28 cellular contexts compared by ENCODE assay signal in genomic region chr10:113875212-113875611, GRCh38.
"Had no signal": no experiment of that assay in that cellular context is flagged by ENCODE, and none has a peak within 500 bp of the region (broad histone marks: within the 10 kb centered on the region; RNA-seq: fewer than 3 reads in every experiment).

No MANE protein-coding gene starts in this region.

- H2AFZ ChIP-seq: PC-9 had no signal

- H3K4me1 ChIP-seq: SJCRH30 had no signal

- FAIRE-seq: astrocyte had no signal

- ATAC-seq: activated CD8-positive, alpha-beta T cell treated with anti-CD3 and anti-CD28 coated beads for 36 hours; activated naive CD4-positive, alpha-beta T cell treated with anti-CD3 and anti-CD28 coated beads, Interleukin-2, amount 50 U/mL, for 72 hours had no signal

- H3K4me2 ChIP-seq: PC-9 had no signal

- DNase-seq: activated CD4-positive, alpha-beta T cell treated with anti-CD3 and anti-CD28 coated beads for 1 hour; activated CD4-positive, alpha-beta T cell treated with anti-CD3 and anti-CD28 coated beads, Interleukin-2, amount 10 ng/mL, durations not matched to agents 24 days and 14 days; activated CD4-positive, alpha-beta T cell treated with anti-CD3 and anti-CD28 coated beads, Interleukin-2, amount 50 U/mL, for 4 hours; activated CD4-positive, CD25-positive, alpha-beta regulatory T cell; activated CD8-positive, alpha-beta T cell treated with anti-CD3 and anti-CD28 coated beads for 36 hours; activated gamma-delta T cell treated with Interleukin-2 at 50 U/mL for 16 hours; activated naive CD4-positive, alpha-beta T cell treated with anti-CD3 and anti-CD28 coated beads for 36 hours; activated T-cell treated with anti-CD3 and anti-CD28 coated beads, Interleukin-2, amount 50 U/mL, for 1 hour; adrenal gland; central memory CD4-positive, alpha-beta T cell; Kasumi-1; KG1; MM.1S; MV-4-11; NCI-H1092; NCI-H1436 treated with DMSO at 0.1 percent for 48 hours; NCI-H1694 treated with DMSO at 0.1 percent for 48 hours; NCI-H2029; NCI-H345; NCI-H524 treated with DMSO at 0.1 percent for 48 hours; PC-9; SHP77; SJCRH30; T1000; WERI-Rb-1 had no signal

- H3K4me3 ChIP-seq: adrenal gland, PC-9, SJCRH30, SK-N-MC had no signal

- H3K9me3 ChIP-seq: SJCRH30 had no signal

- H3K27me3 ChIP-seq: adrenal gland, SJCRH30 had no signal

- H3K27ac ChIP-seq: adrenal gland, PC-9, SJCRH30, SK-N-MC, WERI-Rb-1 had no signal
